10 cellular contexts compared by ENCODE assay signal in the genomic region with DNA sequence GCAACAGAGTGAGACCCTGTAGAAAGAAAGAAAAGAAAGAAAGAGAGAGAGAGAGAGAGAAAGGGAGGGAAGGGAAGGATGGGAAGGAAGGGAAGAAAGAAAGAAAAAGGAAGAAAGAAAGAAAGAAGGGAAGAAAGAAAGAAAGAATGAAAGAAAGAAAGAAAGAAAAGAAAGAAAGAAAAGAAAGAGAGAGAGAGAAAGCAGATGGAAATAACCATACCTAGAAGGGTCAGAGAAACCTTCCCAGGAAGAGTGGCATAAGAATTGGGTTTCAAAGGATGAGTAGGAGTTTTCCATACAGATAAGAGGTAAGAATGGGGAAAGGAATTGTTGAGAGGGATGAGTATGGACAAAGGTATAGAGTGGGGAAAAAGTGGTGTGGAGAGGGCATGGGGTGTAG. TPM values are rescaled to one million over a fixed set of nuclear protein-coding genes. Genes with fewer than 3 reads are reported as not detected.
"Had no signal": no experiment of that assay in that cellular context is flagged by ENCODE, and none has a peak within 500 bp of the region (broad histone marks: within the 10 kb centered on the region; RNA-seq: fewer than 3 reads in every experiment).

No MANE protein-coding gene starts in this region.

- H3K36me3 ChIP-seq: HAP-1 had no signal

- H3K9me3 ChIP-seq: HAP-1 had no signal

- H2AFZ ChIP-seq: GM23248 had no signal

- DNase-seq: GM23248, GOT3, H7, KBM-7 had no signal

- H3K4me3 ChIP-seq: GM23248, HAP-1 had no signal

- H3K27ac ChIP-seq: GM23248, HL-60, KMS-11 had no signal

- H3K4me2 ChIP-seq: KMS-11 had no signal

- H3K9ac ChIP-seq: GM23248, KMS-11 had no signal

- ATAC-seq: HCT116 had no signal

RNA-seq across cellular contexts. Expression of gene SLC32A1, which starts 54.6 kb away (rescaled TPM):
- total RNA-seq: GM23248, H4, H7, HT-29 had no signal
- polyA plus RNA-seq: GM23248 had no signal
